29 cellular contexts compared by ENCODE assay signal in the genomic region with DNA sequence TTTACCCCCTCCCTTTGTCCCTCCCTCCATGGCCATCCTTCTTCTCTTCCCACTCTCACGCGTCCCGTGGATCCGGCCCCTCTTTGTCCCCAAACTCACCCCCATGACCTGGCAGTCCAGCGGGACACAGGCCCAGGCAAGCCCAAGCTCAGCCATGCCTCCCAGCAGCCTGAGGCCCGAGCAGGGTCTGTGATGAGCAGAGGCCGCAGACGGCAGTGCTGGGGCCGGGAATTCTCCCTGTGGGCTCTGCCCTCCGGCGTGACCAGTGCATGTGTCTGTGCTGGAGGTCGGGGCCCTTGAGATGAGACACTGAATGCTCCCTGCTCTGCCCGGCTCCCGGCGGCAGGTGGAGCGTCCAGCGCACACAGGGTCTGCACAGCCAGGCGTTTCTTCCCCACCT.
"Had no signal": no experiment of that assay in that cellular context is flagged by ENCODE, and none has a peak within 500 bp of the region (broad histone marks: within the 10 kb centered on the region; RNA-seq: fewer than 3 reads in every experiment).

No MANE protein-coding gene starts in this region.

- H3K9me3 Mint-ChIP-seq: activated CD4-positive, alpha-beta memory T cell treated with anti-CD3 and anti-CD28 coated beads, Interleukin-2, amount 10 ng/mL, durations not matched to agents 7 days and 5 days; activated CD4-positive, alpha-beta T cell treated with anti-CD3 and anti-CD28 coated beads, Interleukin-2, amount 10 ng/mL, durations not matched to agents 7 days and 5 days; activated naive CD4-positive, alpha-beta T cell treated with anti-CD3 and anti-CD28 coated beads for 36 hours; activated naive CD8-positive, alpha-beta T cell treated with anti-CD3 and anti-CD28 coated beads, Interleukin-2, amount 50 U/mL, for 24 hours; activated T-cell treated with anti-CD3 and anti-CD28 coated beads, Interleukin-2, amount 50 U/mL, for 4 hours; activated T-helper 2 cell treated with anti-CD3 and anti-CD28 coated beads, Interferon-gamma antibody, Interleukin-2, Interleukin-4, amounts not matched to agents 10 μg/mL and 5 μg/mL and 100 μg/mL, durations not matched to agents 14 hours and 24 hours and 36 hours; central memory CD8-positive, alpha-beta T cell; dendritic cell treated with granulocyte-macrophage colony-stimulating factor and Interleukin-4, amounts not matched to agents 40 ng/mL and 50 ng/mL, for 4 days; nephron; stimulated activated memory B cell treated with anti-CD40 and anti-IgM and Interleukin-4, amounts not matched to agents 10 μg/mL and 1 μg/mL and 100 μg/mL, for 72 hours; T-helper 1 cell treated with Interleukin-12 subunit alpha and Interleukin-12 subunit beta and Interleukin-4 antibody, amounts not matched to agents 30 μg/mL and 1 μg/mL, for 36 hours had no signal

- H3K27ac Mint-ChIP-seq: activated CD4-positive, alpha-beta memory T cell treated with anti-CD3 and anti-CD28 coated beads, Interleukin-2, amount 10 ng/mL, durations not matched to agents 7 days and 5 days; activated CD4-positive, alpha-beta T cell treated with anti-CD3 and anti-CD28 coated beads, Interleukin-2, amount 10 ng/mL, durations not matched to agents 7 days and 5 days; activated naive CD8-positive, alpha-beta T cell treated with anti-CD3 and anti-CD28 coated beads, Interleukin-2, amount 50 U/mL, for 24 hours; activated T-helper 2 cell treated with anti-CD3 and anti-CD28 coated beads, Interferon-gamma antibody, Interleukin-2, Interleukin-4, amounts not matched to agents 10 μg/mL and 5 μg/mL and 100 μg/mL, durations not matched to agents 14 hours and 24 hours and 36 hours; dendritic cell treated with granulocyte-macrophage colony-stimulating factor and Interleukin-4, amounts not matched to agents 40 ng/mL and 50 ng/mL, for 4 days; nephron; stimulated activated memory B cell treated with anti-CD40 and anti-IgM and Interleukin-4, amounts not matched to agents 10 μg/mL and 1 μg/mL and 100 μg/mL, for 72 hours; T-helper 1 cell treated with Interleukin-12 subunit alpha and Interleukin-12 subunit beta and Interleukin-4 antibody, amounts not matched to agents 30 μg/mL and 1 μg/mL, for 36 hours had no signal

- H3K4me3 ChIP-seq: esophagus squamous epithelium, heart right ventricle, left ventricle myocardium inferior, pancreas, prostate gland, tibial nerve had no signal

- DNase-seq: activated CD4-positive, alpha-beta memory T cell treated with anti-CD3 and anti-CD28 coated beads, Interleukin-2, amount 10 ng/mL, durations not matched to agents 7 days and 5 days; activated CD4-positive, alpha-beta T cell treated with anti-CD3 and anti-CD28 coated beads for 1 hour; activated CD4-positive, alpha-beta T cell treated with anti-CD3 and anti-CD28 coated beads, Interleukin-2, amount 10 ng/mL, durations not matched to agents 7 days and 5 days; activated CD8-positive, alpha-beta memory T cell treated with anti-CD3 and anti-CD28 coated beads, Interleukin-2, amount 50 U/mL, for 48 hours; activated naive CD4-positive, alpha-beta T cell treated with anti-CD3 and anti-CD28 coated beads for 36 hours; activated naive CD8-positive, alpha-beta T cell treated with anti-CD3 and anti-CD28 coated beads, Interleukin-2, amount 50 U/mL, for 24 hours; activated T-cell treated with anti-CD3 and anti-CD28 coated beads, Interleukin-2, amount 50 U/mL, for 4 hours; esophagus squamous epithelium; foreskin melanocyte; heart right ventricle; left ventricle myocardium inferior; retina; SK-N-SH; small intestine; stimulated activated CD4-positive, alpha-beta T cell treated with anti-CD3 and anti-CD28 coated beads, Interleukin-4, amount 100 ng/mL, for 24 hours; SW 1271; T-helper 9 cell; WERI-Rb-1 had no signal

- H3K36me3 ChIP-seq: esophagus squamous epithelium, heart right ventricle, left ventricle myocardium inferior, neutrophil, pancreas, prostate gland, tibial nerve, WERI-Rb-1 had no signal

- H3K27me3 ChIP-seq: esophagus squamous epithelium, heart right ventricle, neutrophil, pancreas, tibial nerve had no signal

- H3K9me3 ChIP-seq: neutrophil, pancreas, prostate gland, SK-N-SH had no signal

- H3K27me3 Mint-ChIP-seq: activated CD4-positive, alpha-beta memory T cell treated with anti-CD3 and anti-CD28 coated beads, Interleukin-2, amount 10 ng/mL, durations not matched to agents 7 days and 5 days; activated CD4-positive, alpha-beta T cell treated with anti-CD3 and anti-CD28 coated beads, Interleukin-2, amount 10 ng/mL, durations not matched to agents 7 days and 5 days; activated naive CD8-positive, alpha-beta T cell treated with anti-CD3 and anti-CD28 coated beads, Interleukin-2, amount 50 U/mL, for 24 hours; central memory CD8-positive, alpha-beta T cell; dendritic cell treated with granulocyte-macrophage colony-stimulating factor and Interleukin-4, amounts not matched to agents 40 ng/mL and 50 ng/mL, for 4 days; stimulated activated memory B cell treated with anti-CD40 and anti-IgM and Interleukin-4, amounts not matched to agents 10 μg/mL and 1 μg/mL and 100 μg/mL, for 72 hours had no signal

- H3K4me1 ChIP-seq: esophagus squamous epithelium, heart right ventricle, pancreas, prostate gland, tibial nerve had no signal

- H3K4me1 Mint-ChIP-seq: activated CD4-positive, alpha-beta memory T cell treated with anti-CD3 and anti-CD28 coated beads, Interleukin-2, amount 10 ng/mL, durations not matched to agents 7 days and 5 days; activated CD4-positive, alpha-beta T cell treated with anti-CD3 and anti-CD28 coated beads, Interleukin-2, amount 10 ng/mL, durations not matched to agents 7 days and 5 days; nephron had no signal

- ATAC-seq: activated naive CD8-positive, alpha-beta T cell treated with anti-CD3 and anti-CD28 coated beads, Interleukin-2, amount 50 U/mL, for 24 hours; activated T-cell treated with anti-CD3 and anti-CD28 coated beads, Interleukin-2, amount 50 U/mL, for 4 hours; heart right ventricle; pancreas; sciatic nerve; stimulated activated memory B cell treated with anti-CD40 and anti-IgM and Interleukin-4, amounts not matched to agents 10 μg/mL and 1 μg/mL and 100 μg/mL, for 72 hours had no signal

- H3K27ac ChIP-seq: esophagus squamous epithelium, heart right ventricle, left ventricle myocardium inferior, neutrophil, pancreas, prostate gland, tibial nerve, WERI-Rb-1 had no signal

- H3K4me3 Mint-ChIP-seq: activated CD4-positive, alpha-beta memory T cell treated with anti-CD3 and anti-CD28 coated beads, Interleukin-2, amount 10 ng/mL, durations not matched to agents 7 days and 5 days; activated CD4-positive, alpha-beta T cell treated with anti-CD3 and anti-CD28 coated beads, Interleukin-2, amount 10 ng/mL, durations not matched to agents 7 days and 5 days; activated naive CD4-positive, alpha-beta T cell treated with anti-CD3 and anti-CD28 coated beads for 36 hours; activated naive CD8-positive, alpha-beta T cell treated with anti-CD3 and anti-CD28 coated beads, Interleukin-2, amount 50 U/mL, for 24 hours; activated T-cell treated with anti-CD3 and anti-CD28 coated beads, Interleukin-2, amount 50 U/mL, for 4 hours; central memory CD8-positive, alpha-beta T cell; dendritic cell treated with granulocyte-macrophage colony-stimulating factor and Interleukin-4, amounts not matched to agents 40 ng/mL and 50 ng/mL, for 4 days; nephron; stimulated activated memory B cell treated with anti-CD40 and anti-IgM and Interleukin-4, amounts not matched to agents 10 μg/mL and 1 μg/mL and 100 μg/mL, for 72 hours; T-helper 1 cell treated with Interleukin-12 subunit alpha and Interleukin-12 subunit beta and Interleukin-4 antibody, amounts not matched to agents 30 μg/mL and 1 μg/mL, for 36 hours had no signal
